ENCODE assay signal across 8 cellular contexts in genomic region chr1:121365316-121365715, GRCh38.
DNase-seq lines count a peak whose midpoint lies in the region; ATAC-seq and TF ChIP-seq lines count a peak whose summit lies in the region.
"Not testable (repeated sequence)": the region's sequence is repeated elsewhere in the genome, so short reads cannot be mapped to it uniquely, and the experiment has no call there.

No MANE protein-coding gene starts in this region.

- ATAC-seq in GM18868 (IDR thresholded peaks at IDR 0.05; ENCODE audit: unreplicated experiment) (peak; percentile 21), HG02870 (IDR thresholded peaks at IDR 0.05; ENCODE audit: unreplicated experiment) (peak; percentile 10), gastroesophageal sphincter (peak; percentile 11), naive B cell (ENCODE audit: low read depth in 2 of 2) (peak; percentile 35 to 61)
- peak; percentile 47 to 51 for ATAC-seq in stimulated activated naive B cell treated with anti-CD40 and anti-IgM and Interleukin-4, amounts not matched to agents 10 μg/mL and 1 μg/mL and 100 μg/mL, for 72 hours (replicated peaks)

- not testable (repeated sequence) for H3K4me3 ChIP-seq in OCI-LY3 (ENCODE audit: low read length); gastroesophageal sphincter

- H3K27me3 ChIP-seq in OCI-LY3 (ENCODE audit: low read depth, low read length); gastroesophageal sphincter: not testable (repeated sequence)

- H3K9me3 ChIP-seq in OCI-LY3 (ENCODE audit: insufficient read depth, low read length); gastroesophageal sphincter: not testable (repeated sequence)

- DNase-seq in CD14-positive monocyte (ENCODE audit: low spot score); naive B cell; stimulated activated naive B cell treated with anti-CD40 and anti-IgM and Interleukin-4, amounts not matched to agents 10 μg/mL and 1 μg/mL and 100 μg/mL, for 72 hours: not testable (repeated sequence)
- peak; percentile 0 for DNase-seq in medulla oblongata (ENCODE audit: extremely low spot score)

- H3K4me3 Mint-ChIP-seq in CD14-positive monocyte; naive B cell; stimulated activated naive B cell treated with anti-CD40 and anti-IgM and Interleukin-4, amounts not matched to agents 10 μg/mL and 1 μg/mL and 100 μg/mL, for 72 hours: not testable (repeated sequence)

- H3K79me2 ChIP-seq in OCI-LY3 (ENCODE audit: low read length) = not testable (repeated sequence)

- H3K4me2 ChIP-seq in OCI-LY3 (ENCODE audit: low read length) = peak overlapping the region; percentile 39; the same call in 1 of the 2 replicates

- not testable (repeated sequence) for H3K9ac ChIP-seq in OCI-LY3 (ENCODE audit: low read length)

- not testable (repeated sequence) for H3K36me3 ChIP-seq in OCI-LY3 (replicated peaks; ENCODE audit: low read depth, low read length); gastroesophageal sphincter

- H3K27ac ChIP-seq in OCI-LY3 (ENCODE audit: low read length) = peak overlapping the region; percentile 39; the same call in 1 of the 2 replicates
- not testable (repeated sequence) for H3K27ac ChIP-seq in gastroesophageal sphincter

- TF ChIP-seq CTCF in CD14-positive monocyte (IDR thresholded peaks at IDR 0.05); OCI-LY3 (IDR thresholded peaks at IDR 0.05; ENCODE audit: low read depth, low read length); gastroesophageal sphincter (IDR thresholded peaks at IDR 0.05): not testable (repeated sequence)

- peak overlapping the region in 4 of 7 donors; percentile 60 to 86 (median 71) for H3K27ac Mint-ChIP-seq in CD14-positive monocyte
- H3K27ac Mint-ChIP-seq in naive B cell; stimulated activated naive B cell treated with anti-CD40 and anti-IgM and Interleukin-4, amounts not matched to agents 10 μg/mL and 1 μg/mL and 100 μg/mL, for 72 hours: not testable (repeated sequence)

- not testable (repeated sequence) for H3K9me3 Mint-ChIP-seq in CD14-positive monocyte; naive B cell; stimulated activated naive B cell treated with anti-CD40 and anti-IgM and Interleukin-4, amounts not matched to agents 10 μg/mL and 1 μg/mL and 100 μg/mL, for 72 hours

- intact Hi-C loops in CD14-positive monocyte (cut with micrococcal nuclease) = not testable (repeated sequence)

- no CpG with 5 or more reads among the region's 6 CpGs for WGBS in gastroesophageal sphincter (ENCODE audit: low coverage in 1 of 2), 2 donors

- not testable (repeated sequence) for H3K27me3 Mint-ChIP-seq in CD14-positive monocyte (ENCODE audit: low read depth in 3 of 3); naive B cell; stimulated activated naive B cell treated with anti-CD40 and anti-IgM and Interleukin-4, amounts not matched to agents 10 μg/mL and 1 μg/mL and 100 μg/mL, for 72 hours

- not testable (repeated sequence) for H4K20me1 ChIP-seq in OCI-LY3 (ENCODE audit: insufficient read depth, low read length)

- not testable (repeated sequence) for H3K4me1 Mint-ChIP-seq in CD14-positive monocyte; naive B cell; stimulated activated naive B cell treated with anti-CD40 and anti-IgM and Interleukin-4, amounts not matched to agents 10 μg/mL and 1 μg/mL and 100 μg/mL, for 72 hours

- not testable (repeated sequence) for H3K36me3 Mint-ChIP-seq in CD14-positive monocyte; naive B cell; stimulated activated naive B cell treated with anti-CD40 and anti-IgM and Interleukin-4, amounts not matched to agents 10 μg/mL and 1 μg/mL and 100 μg/mL, for 72 hours

- TF ChIP-seq EP300 in gastroesophageal sphincter (IDR thresholded peaks at IDR 0.05) = not testable (repeated sequence)

- not testable (repeated sequence) for TF ChIP-seq POLR2A in gastroesophageal sphincter (IDR thresholded peaks at IDR 0.05)

- not testable (repeated sequence) for H3K4me1 ChIP-seq in OCI-LY3 (ENCODE audit: low read length); gastroesophageal sphincter

- H2AFZ ChIP-seq in OCI-LY3 (ENCODE audit: low read depth, low read length) = not testable (repeated sequence)
